14 cellular contexts compared by ENCODE assay signal in genomic region chr11:121553806-121554205, GRCh38.
DNase-seq lines count a peak whose midpoint lies in the region; ATAC-seq, FAIRE-seq and TF ChIP-seq lines count a peak whose summit lies in the region.
"Had no signal": no experiment of that assay in that cellular context is flagged by ENCODE, and none has a peak within 500 bp of the region (broad histone marks: within the 10 kb centered on the region; RNA-seq: fewer than 3 reads in every experiment).

No MANE protein-coding gene starts in this region.

- peaks cover 5 to 26% (median 21%) of the 10 kb centered on the region in 4 donors for H3K4me1 Mint-ChIP-seq in CD4-positive, CD25-positive, alpha-beta regulatory T cell

- TF ChIP-seq POLR2A in GM12891 (IDR thresholded peaks at IDR 0.05; ENCODE audit: low read depth, low read length), result no peak
- TF ChIP-seq POLR2A in adrenal gland (IDR thresholded peaks at IDR 0.05), result no peak
- no peak for TF ChIP-seq POLR2A in sigmoid colon (IDR thresholded peaks at IDR 0.05)
- TF ChIP-seq POLR2A in gastrocnemius medialis (IDR thresholded peaks at IDR 0.05), result no peak
- no peak for TF ChIP-seq POLR2A in esophagus squamous epithelium (IDR thresholded peaks at IDR 0.05)

- no peak for TF ChIP-seq EP300 in sigmoid colon (IDR thresholded peaks at IDR 0.05)

- no peak for DNase-seq in CD4-positive, CD25-positive, alpha-beta regulatory T cell
- DNase-seq in GM12891 (ENCODE audit: insufficient read length, low spot score), result no peak
- DNase-seq in adrenal gland, result peak in 5 of 7 donors; percentile 38 to 59 (median 54)
- no peak for DNase-seq in keratinocyte (ENCODE audit: low read depth, low spot score)
- no peak for DNase-seq in sigmoid colon
- DNase-seq in gastrocnemius medialis, result no peak
- DNase-seq in esophagus squamous epithelium (lab: John Stamatoyannopoulos, UW), result no peak
- DNase-seq: activated T-cell treated with anti-CD3 and anti-CD28 coated beads, Interleukin-2, amount 50 U/mL, for 72 hours; BE2C; natural killer cell; spleen had no signal

- H4K20me1 ChIP-seq in keratinocyte (ENCODE audit: control insufficient read depth, extremely low read depth, insufficient read depth, low read length), result no peaks in the 10 kb centered on the region

- H3K36me3 Mint-ChIP-seq in CD4-positive, CD25-positive, alpha-beta regulatory T cell, result peaks cover 64% of the 10 kb centered on the region

- no peaks in the 10 kb centered on the region for H3K9me3 ChIP-seq in CD4-positive, CD25-positive, alpha-beta regulatory T cell (ENCODE audit: control insufficient read depth in 2 of 2, low read length in 2 of 2)
- H3K9me3 ChIP-seq in adrenal gland (replicated peaks in 1 of 3), result no peaks in the 10 kb centered on the region
- no peaks in the 10 kb centered on the region for H3K9me3 ChIP-seq in keratinocyte (ENCODE audit: control insufficient read depth, low read depth, low read length)
- no peaks in the 10 kb centered on the region for H3K9me3 ChIP-seq in sigmoid colon
- no peaks in the 10 kb centered on the region for H3K9me3 ChIP-seq in gastrocnemius medialis
- no peaks in the 10 kb centered on the region for H3K9me3 ChIP-seq in esophagus squamous epithelium
- H3K9me3 ChIP-seq: BE2C, spleen had no signal

- H3K27me3 Mint-ChIP-seq in CD4-positive, CD25-positive, alpha-beta regulatory T cell, result no peaks in the 10 kb centered on the region

- no peaks in the 10 kb centered on the region for H3K27me3 ChIP-seq in CD4-positive, CD25-positive, alpha-beta regulatory T cell (ENCODE audit: control insufficient read depth, insufficient read depth, low read length)
- no peaks in the 10 kb centered on the region for H3K27me3 ChIP-seq in adrenal gland
- no peaks in the 10 kb centered on the region for H3K27me3 ChIP-seq in keratinocyte (ENCODE audit: control insufficient read depth, extremely low read depth, insufficient read depth, low read length)
- H3K27me3 ChIP-seq in sigmoid colon, result no peaks in the 10 kb centered on the region
- no peaks in the 10 kb centered on the region for H3K27me3 ChIP-seq in gastrocnemius medialis
- no peaks in the 10 kb centered on the region for H3K27me3 ChIP-seq in esophagus squamous epithelium
- H3K27me3 ChIP-seq: BE2C, spleen had no signal

- peaks cover 100% of the 10 kb centered on the region for H3K36me3 ChIP-seq in CD4-positive, CD25-positive, alpha-beta regulatory T cell (ENCODE audit: control insufficient read depth, insufficient read depth, low read length)
- H3K36me3 ChIP-seq in adrenal gland (replicated peaks in 1 of 2), result peaks cover 0 to 4% of the 10 kb centered on the region in 2 donors
- H3K36me3 ChIP-seq in keratinocyte (ENCODE audit: control insufficient read depth in 2 of 2, extremely low read depth in 1 of 2, insufficient read depth in 2 of 2, low read length in 2 of 2), result peaks cover 31 to 42% of the 10 kb centered on the region in 2 experiments
- H3K36me3 ChIP-seq in sigmoid colon, result peaks cover 0 to 23% (median 2%) of the 10 kb centered on the region in 4 donors
- H3K36me3 ChIP-seq in gastrocnemius medialis, result no peaks in the 10 kb centered on the region
- H3K36me3 ChIP-seq in esophagus squamous epithelium, result peaks cover 0 to 67% (median 0%) of the 10 kb centered on the region in 3 donors
- H3K36me3 ChIP-seq: BE2C had no signal

- TF ChIP-seq CTCF in adrenal gland (IDR thresholded peaks at IDR 0.05) (no peak), keratinocyte (optimal IDR thresholded peaks at IDR 0.05 in 1 of 3, IDR thresholded peaks at IDR 0.05 in 1 of 3, conservative IDR thresholded peaks at IDR 0.05 in 1 of 3; ENCODE audit: extremely low read depth in 1 of 3, insufficient read depth in 2 of 3, low read length in 3 of 3) (no peak), sigmoid colon (IDR thresholded peaks at IDR 0.05) (no peak), gastrocnemius medialis (IDR thresholded peaks at IDR 0.05 in 4 of 5, conservative IDR thresholded peaks at IDR 0.05 in 1 of 5) (no peak), esophagus squamous epithelium (IDR thresholded peaks at IDR 0.05) (no peak)

- peak; percentile 51 for FAIRE-seq in GM12891 (lab: Jason Lieb, UNC)
- FAIRE-seq in keratinocyte (lab: Jason Lieb, UNC), result peak; percentile 9
- FAIRE-seq: H54 had no signal

- no peaks in the 10 kb centered on the region for H3K4me1 ChIP-seq in CD4-positive, CD25-positive, alpha-beta regulatory T cell (ENCODE audit: control insufficient read depth, insufficient read depth, low read length, poor library complexity, severe bottlenecking)
- H3K4me1 ChIP-seq in adrenal gland (replicated peaks in 1 of 2) (no peaks in the 10 kb centered on the region), keratinocyte (ENCODE audit: control insufficient read depth, extremely low read depth, insufficient read depth, low read length) (peaks cover 35% of the 10 kb centered on the region), sigmoid colon (peaks cover 0 to 13% (median 4%) of the 10 kb centered on the region in 4 donors), gastrocnemius medialis (no peaks in the 10 kb centered on the region), esophagus squamous epithelium (no peaks in the 10 kb centered on the region)
- H3K4me1 ChIP-seq: BE2C, spleen had no signal

- dilution Hi-C loops in keratinocyte (cut with MboI; ENCODE audit: extremely low pct_ligation_motif_present, low sequenced_read_pairs), result no loop called here

- no peaks in the 10 kb centered on the region for H3K9me3 Mint-ChIP-seq in CD4-positive, CD25-positive, alpha-beta regulatory T cell
- H3K9me3 Mint-ChIP-seq: activated T-cell treated with anti-CD3 and anti-CD28 coated beads, Interleukin-2, amount 50 U/mL, for 72 hours; natural killer cell had no signal

- H3K79me2 ChIP-seq in keratinocyte (ENCODE audit: control insufficient read depth, insufficient read depth, low read length), result peaks cover 28% of the 10 kb centered on the region

- no peak overlapping the region for H2AFZ ChIP-seq in keratinocyte (ENCODE audit: control insufficient read depth, low read length)

- no peak overlapping the region for H3K27ac ChIP-seq in CD4-positive, CD25-positive, alpha-beta regulatory T cell (ENCODE audit: insufficient read depth, low read length, poor library complexity, severe bottlenecking)
- H3K27ac ChIP-seq in adrenal gland (no peak overlapping the region), keratinocyte (ENCODE audit: control insufficient read depth, insufficient read depth, low read length) (peak overlapping the region; percentile 41), sigmoid colon (no peak overlapping the region), gastrocnemius medialis (no peak overlapping the region), esophagus squamous epithelium (no peak overlapping the region)
- H3K27ac ChIP-seq: spleen, VCaP had no signal

- in situ Hi-C loops in gastrocnemius medialis (cut with MboI; ENCODE audit: low sequenced_read_pairs in 4 of 4), result no loop called here

- 47 to 64% (median 55%) methylated on average over 4 to 11 of the region's 11 CpGs for WGBS in adrenal gland, 4 donors
- 34 to 76% methylated on average over 11 of the region's 11 CpGs for WGBS in sigmoid colon, 2 donors
- WGBS in esophagus squamous epithelium, 2 donors, result 78 to 91% methylated on average over 11 of the region's 11 CpGs

- ATAC-seq in CD4-positive, CD25-positive, alpha-beta regulatory T cell (ENCODE audit: low read depth in 2 of 2), result no peak
- ATAC-seq in HG02798 (IDR thresholded peaks at IDR 0.05; ENCODE audit: poor library complexity, unreplicated experiment), result no peak
- ATAC-seq in gastrocnemius medialis, result no peak
- ATAC-seq: activated T-cell treated with anti-CD3 and anti-CD28 coated beads, Interleukin-2, amount 50 U/mL, for 72 hours; natural killer cell had no signal

- no peak overlapping the region for H3K9ac ChIP-seq in keratinocyte (ENCODE audit: control insufficient read depth, extremely low read depth, insufficient read depth, low read length)

- no peak overlapping the region for H3K4me2 ChIP-seq in keratinocyte (ENCODE audit: control insufficient read depth, extremely low read depth, insufficient read depth, low read depth, low read length)

- intact Hi-C loops in adrenal gland (cut with DNase I), result no loop called here
- intact Hi-C loops in sigmoid colon (cut with DNase I), result no loop called here
- intact Hi-C loops in gastrocnemius medialis (cut with DNase I; ENCODE audit: low total_unique reads), result no loop called here
- intact Hi-C loops in esophagus squamous epithelium (cut with DNase I), result no loop called here

- H3K27ac Mint-ChIP-seq in CD4-positive, CD25-positive, alpha-beta regulatory T cell, result peak overlapping the region in 2 of 3 donors; percentile 8 to 74
- H3K27ac Mint-ChIP-seq: activated T-cell treated with anti-CD3 and anti-CD28 coated beads, Interleukin-2, amount 50 U/mL, for 72 hours had no signal

- peaks cover 10% of the 10 kb centered on the region for H3K9me1 ChIP-seq in keratinocyte (ENCODE audit: control insufficient read depth, extremely low read depth, insufficient read depth, low read length)

- no peak overlapping the region for H3K4me3 ChIP-seq in CD4-positive, CD25-positive, alpha-beta regulatory T cell (ENCODE audit: low read depth, low read length)
- no peak overlapping the region for H3K4me3 ChIP-seq in adrenal gland
- H3K4me3 ChIP-seq in keratinocyte (ENCODE audit: control insufficient read depth in 2 of 3, extremely low read depth in 1 of 3, insufficient read depth in 2 of 3, low read depth in 1 of 3, low read length in 3 of 3), result no peak overlapping the region
- H3K4me3 ChIP-seq in sigmoid colon, result no peak overlapping the region
- no peak overlapping the region for H3K4me3 ChIP-seq in gastrocnemius medialis
- H3K4me3 ChIP-seq in esophagus squamous epithelium, result no peak overlapping the region
- H3K4me3 ChIP-seq: spleen had no signal

- no peak overlapping the region for H3K4me3 Mint-ChIP-seq in CD4-positive, CD25-positive, alpha-beta regulatory T cell
- H3K4me3 Mint-ChIP-seq: activated T-cell treated with anti-CD3 and anti-CD28 coated beads, Interleukin-2, amount 50 U/mL, for 72 hours; natural killer cell had no signal

TF ChIP-seq in GM12891, 5 proteins besides CTCF, POLR2A, EP300 and RAD21:
- TF ChIP-seq POU2F2 (IDR thresholded peaks at IDR 0.05; ENCODE audit: low read depth, low read length), result no peak

Comparison
In these comparisons a context has a peak if more than half of its experiments do, and no peak if none do; other contexts are left out.
1. DNase-seq: peak in adrenal gland (5 of 7); none in CD4-positive, CD25-positive, alpha-beta regulatory T cell (0 of 3), GM12891 (single experiment), keratinocyte (single experiment), sigmoid colon (single experiment), gastrocnemius medialis (0 of 2) and esophagus squamous epithelium (single experiment).